ENCODE assay signal across 16 cellular contexts in the genomic region with DNA sequence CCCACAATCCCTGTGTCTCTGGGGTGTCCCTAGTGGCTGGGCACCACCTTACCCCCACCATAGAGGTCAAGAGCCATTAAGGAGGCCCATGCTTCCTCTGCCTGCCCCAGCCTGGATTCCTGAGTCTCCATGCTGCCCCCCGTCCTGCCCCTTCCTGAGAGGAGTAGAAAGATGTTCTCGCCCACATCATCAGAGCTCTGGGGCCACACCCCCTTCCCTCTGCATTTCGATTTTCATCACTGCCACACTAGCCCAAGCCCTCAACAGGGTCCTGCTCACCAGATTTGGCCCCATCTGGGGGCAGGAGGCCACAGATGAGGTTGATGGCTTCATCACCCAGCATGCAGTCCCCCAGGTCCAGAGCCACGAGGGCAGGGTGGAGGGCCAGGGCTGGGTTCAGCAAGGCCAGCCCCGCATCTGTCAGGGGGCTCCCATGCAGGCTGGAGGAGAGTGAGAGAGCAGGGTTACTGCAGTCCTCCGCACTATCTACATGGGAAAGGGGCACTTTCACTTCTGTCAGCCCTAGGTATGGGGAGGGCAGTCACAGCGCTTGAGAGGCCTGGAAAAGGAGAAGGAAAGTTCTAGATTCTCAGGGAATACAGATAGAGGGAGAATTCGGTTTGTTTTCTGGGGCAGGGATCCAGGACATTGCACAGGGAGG. TPM values are rescaled to one million over a fixed set of nuclear protein-coding genes. Genes with fewer than 3 reads are reported as not detected.
DNase-seq lines count a peak whose midpoint lies in the region; ATAC-seq and TF ChIP-seq lines count a peak whose summit lies in the region.
"Had no signal": no experiment of that assay in that cellular context is flagged by ENCODE, and none has a peak within 500 bp of the region (broad histone marks: within the 10 kb centered on the region; RNA-seq: fewer than 3 reads in every experiment).

No MANE protein-coding gene starts in this region.

- no peak for ATAC-seq in natural killer cell treated with Interleukin-12 subunit alpha and Interleukin-12 subunit beta and Interleukin-15 and Interleukin-18, amount 100 ng/mL, for 72 hours
- no peak for ATAC-seq in HG02610 (IDR thresholded peaks at IDR 0.05; ENCODE audit: unreplicated experiment)
- ATAC-seq in GM18858 (IDR thresholded peaks at IDR 0.05; ENCODE audit: unreplicated experiment) = no peak

- H3K36me3 Mint-ChIP-seq in CD14-positive monocyte = peaks cover 49 to 61% of the 10 kb centered on the region in 2 donors
- peaks cover 7% of the 10 kb centered on the region for H3K36me3 Mint-ChIP-seq in natural killer cell treated with Interleukin-12 subunit alpha and Interleukin-12 subunit beta and Interleukin-15 and Interleukin-18, amount 100 ng/mL, for 72 hours

- peak overlapping the region; percentile 74 to 97 for H3K4me3 Mint-ChIP-seq in CD14-positive monocyte
- H3K4me3 Mint-ChIP-seq in natural killer cell treated with Interleukin-12 subunit alpha and Interleukin-12 subunit beta and Interleukin-15 and Interleukin-18, amount 100 ng/mL, for 72 hours = peak overlapping the region; percentile 90

- WGBS in GM23248 (ENCODE audit: low coverage in 1 of 2, low lambda C conversion rate in 2 of 2, missing lambda C conversion rate in 2 of 2), 2 experiments = 59 to 61% methylated on average over 7 to 8 of the region's 8 CpGs

- H3K4me3 ChIP-seq in GM23248 = no peak overlapping the region

- no peak overlapping the region for H2AFZ ChIP-seq in GM23248

- H3K27me3 Mint-ChIP-seq in CD14-positive monocyte (ENCODE audit: low read depth in 3 of 3) = peaks cover 22 to 36% (median 23%) of the 10 kb centered on the region in 3 donors
- H3K27me3 Mint-ChIP-seq in natural killer cell treated with Interleukin-12 subunit alpha and Interleukin-12 subunit beta and Interleukin-15 and Interleukin-18, amount 100 ng/mL, for 72 hours = peaks cover 12 to 14% of the 10 kb centered on the region in 2 donors

- intact Hi-C loops in CD14-positive monocyte (cut with micrococcal nuclease) = loop anchor here in 1 of 2 donors (5.0 to 10.0 kb wide), 2 partner anchors 154 to 246 kb away; no protein-coding TSS in a partner anchor

- no peak overlapping the region for H3K9ac ChIP-seq in GM23248

- H3K27me3 ChIP-seq in GM23248 (replicated peaks; ENCODE audit: insufficient read depth) = no peaks in the 10 kb centered on the region
- H3K27me3 ChIP-seq: brain microvascular endothelial cell, thyroid gland had no signal

- no peaks in the 10 kb centered on the region for H3K36me3 ChIP-seq in GM23248 (ENCODE audit: low read depth)

- no peak overlapping the region for H3K27ac ChIP-seq in GM23248
- H3K27ac ChIP-seq in angular gyrus (ENCODE audit: low read depth, low read length) = peak overlapping the region; percentile 72
- H3K27ac ChIP-seq: brain microvascular endothelial cell, esophagus squamous epithelium, HL-60, SJSA1, thyroid gland had no signal

- peaks cover 8% of the 10 kb centered on the region; the same call in 1 of the 2 replicates for H3F3A ChIP-seq in GM23248 (ENCODE audit: insufficient read depth)

- no peaks in the 10 kb centered on the region for H3K9me3 ChIP-seq in GM23248 (ENCODE audit: low read depth)
- H3K9me3 ChIP-seq: esophagus squamous epithelium, thyroid gland had no signal

- no peak for TF ChIP-seq CTCF in CD14-positive monocyte (IDR thresholded peaks at IDR 0.05)

- DNase-seq in CD14-positive monocyte (ENCODE audit: low spot score) (no peak), GM23248 (no peak), cerebellum (ENCODE audit: low spot score) (no peak)
- DNase-seq in natural killer cell treated with Interleukin-12 subunit alpha and Interleukin-12 subunit beta and Interleukin-15 and Interleukin-18, amount 100 ng/mL, for 72 hours (ENCODE audit: low spot score) = no peak
- DNase-seq in stimulated activated CD4-positive, alpha-beta T cell treated with anti-CD3 and anti-CD28 coated beads, Interleukin-15, amount 100 ng/mL, for 24 hours = no peak
- DNase-seq: activated CD8-positive, alpha-beta memory T cell treated with anti-CD3 and anti-CD28 coated beads for 24 hours; brain microvascular endothelial cell; esophagus squamous epithelium; NCI-H1092; stimulated activated CD4-positive, alpha-beta T cell treated with anti-CD3 and anti-CD28 coated beads, Interleukin-4, amount 100 ng/mL, for 4 hours had no signal

- H3K4me1 Mint-ChIP-seq in CD14-positive monocyte = peaks cover 36% of the 10 kb centered on the region
- peaks cover 17 to 24% of the 10 kb centered on the region in 2 donors for H3K4me1 Mint-ChIP-seq in natural killer cell treated with Interleukin-12 subunit alpha and Interleukin-12 subunit beta and Interleukin-15 and Interleukin-18, amount 100 ng/mL, for 72 hours (ENCODE audit: low read depth in 2 of 2)

- peak overlapping the region in 3 of 7 donors; percentile 11 to 54 (median 15) for H3K27ac Mint-ChIP-seq in CD14-positive monocyte
- H3K27ac Mint-ChIP-seq in natural killer cell treated with Interleukin-12 subunit alpha and Interleukin-12 subunit beta and Interleukin-15 and Interleukin-18, amount 100 ng/mL, for 72 hours = peak overlapping the region; percentile 49 to 67

- H3K4me2 ChIP-seq in GM23248 (ENCODE audit: unreplicated experiment) = peak overlapping the region; percentile 16

- in situ Hi-C loops in GM23248 (cut with MboI) = loop anchor here (10.0 kb wide), 1 partner anchor 54 kb away; a partner anchor contains a TSS

- peaks cover 0 to 16% (median 0%) of the 10 kb centered on the region in 7 donors for H3K9me3 Mint-ChIP-seq in CD14-positive monocyte
- H3K9me3 Mint-ChIP-seq in natural killer cell treated with Interleukin-12 subunit alpha and Interleukin-12 subunit beta and Interleukin-15 and Interleukin-18, amount 100 ng/mL, for 72 hours = no peaks in the 10 kb centered on the region

- no peaks in the 10 kb centered on the region for H4K20me1 ChIP-seq in GM23248 (ENCODE audit: insufficient read depth)

- 0 out of 2 replicates have a peak, but pooled peaks cover 2% of the 10 kb centered on the region for H3K4me1 ChIP-seq in GM23248 (ENCODE audit: insufficient read depth)

- peaks cover 8% of the 10 kb centered on the region; the same call in 1 of the 2 replicates for H3K79me2 ChIP-seq in GM23248 (ENCODE audit: insufficient read depth)

- H3K9me2 ChIP-seq in GM23248 (ENCODE audit: insufficient read depth) = no peaks in the 10 kb centered on the region

RNA-seq across cellular contexts. Expression of a gene that starts 1.5 kb away (rescaled TPM):
- not detected for polyA plus RNA-seq in CD14-positive monocyte
- total RNA-seq in GM23248 (2014; rRNA removed; shearing (Covaris generic)) = 0.89 and 1.6 TPM in 2 replicates
- 0.41 and 1.0 TPM in 2 replicates for polyA plus RNA-seq in GM23248 (2016; fragmentation: Nextera tagmentation; extraction: Ambion mirVana)
- under 1 TPM; 0.36 to 0.39 TPM for total RNA-seq in natural killer cell treated with Interleukin-12 subunit alpha and Interleukin-12 subunit beta and Interleukin-15 and Interleukin-18, amount 100 ng/mL, for 72 hours
- 1.8 TPM for total RNA-seq in cerebellum
- total RNA-seq: SJSA1 had no signal

RNA-seq across cellular contexts. Expression of a gene that starts 8.1 kb away (rescaled TPM):
- 100 to 1,000 TPM; 112 to 123 TPM for polyA plus RNA-seq in CD14-positive monocyte
- total RNA-seq in GM23248 (2014; rRNA removed; shearing (Covaris generic)) = 252 and 263 TPM in 2 replicates
- polyA plus RNA-seq in GM23248 (2016; fragmentation: Nextera tagmentation; extraction: Ambion mirVana) = 190 and 196 TPM in 2 replicates
- total RNA-seq in natural killer cell treated with Interleukin-12 subunit alpha and Interleukin-12 subunit beta and Interleukin-15 and Interleukin-18, amount 100 ng/mL, for 72 hours = 10 to 100 TPM; 53.8 to 69.9 TPM
- total RNA-seq in cerebellum = 46.5 TPM

RNA-seq across cellular contexts. Expression of a gene that starts 8.3 kb away (rescaled TPM):
- 1 to 10 TPM; 4.5 to 6.1 TPM for polyA plus RNA-seq in CD14-positive monocyte
- 24.9 and 38.7 TPM in 2 replicates for total RNA-seq in GM23248 (2014; rRNA removed; shearing (Covaris generic))
- polyA plus RNA-seq in GM23248 (2016; fragmentation: Nextera tagmentation; extraction: Ambion mirVana) = 38.1 and 39.5 TPM in 2 replicates
- total RNA-seq in natural killer cell treated with Interleukin-12 subunit alpha and Interleukin-12 subunit beta and Interleukin-15 and Interleukin-18, amount 100 ng/mL, for 72 hours = 10 to 100 TPM; 46.9 to 61.5 TPM
- total RNA-seq in cerebellum = 20.9 TPM

RNA-seq across cellular contexts. Expression of a gene that starts 31.2 kb away (rescaled TPM):
- polyA plus RNA-seq in CD14-positive monocyte (1 to 10 TPM; 3.2 TPM), GM23248 (2016; fragmentation: Nextera tagmentation; extraction: Ambion mirVana) (12.7 and 16.0 TPM in 2 replicates)
- 17.7 and 32.9 TPM in 2 replicates for total RNA-seq in GM23248 (2014; rRNA removed; shearing (Covaris generic))
- total RNA-seq in natural killer cell treated with Interleukin-12 subunit alpha and Interleukin-12 subunit beta and Interleukin-15 and Interleukin-18, amount 100 ng/mL, for 72 hours = 10 to 100 TPM; 44.6 to 80.4 TPM
- total RNA-seq in cerebellum = 7.3 TPM

RNA-seq across cellular contexts. Expression of a gene that starts 53.3 kb away (rescaled TPM):
- polyA plus RNA-seq in CD14-positive monocyte = not detected
- 0.51 and 0.76 TPM in 2 replicates for total RNA-seq in GM23248 (2014; rRNA removed; shearing (Covaris generic))
- polyA plus RNA-seq in GM23248 (2016; fragmentation: Nextera tagmentation; extraction: Ambion mirVana) = 0.66 and 1.4 TPM in 2 replicates
- total RNA-seq in natural killer cell treated with Interleukin-12 subunit alpha and Interleukin-12 subunit beta and Interleukin-15 and Interleukin-18, amount 100 ng/mL, for 72 hours = under 1 TPM in 1 of 2 donors, not detected in 1; 0.14 TPM
- total RNA-seq in cerebellum = 6.2 TPM
